In the genomic region with DNA sequence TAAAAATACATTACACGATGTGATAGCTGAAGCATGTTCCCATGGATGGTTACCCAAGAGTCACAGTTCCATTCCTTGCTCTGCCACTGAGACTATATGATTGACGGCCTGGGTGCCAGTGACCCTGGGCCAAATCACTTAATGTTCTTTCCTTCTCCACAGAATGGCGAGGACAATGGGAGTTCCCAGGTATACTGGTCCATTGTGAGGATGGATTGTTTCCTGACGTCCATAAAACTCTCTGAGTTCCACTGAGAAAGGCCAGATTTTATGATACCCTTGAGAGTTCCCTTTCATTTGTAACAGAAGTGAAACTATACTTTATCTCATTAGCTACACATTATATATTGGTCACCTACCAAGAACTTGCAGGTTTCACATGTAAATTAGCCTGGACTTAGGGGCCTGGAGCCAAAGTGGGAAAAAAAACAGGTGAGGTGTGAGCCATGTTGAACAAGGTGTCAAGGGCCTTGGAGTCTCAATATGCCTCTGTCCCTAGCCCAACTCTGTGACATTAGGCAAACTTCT, we compare ENCODE assay signal across 29 cellular contexts.
"Had no signal": no experiment of that assay in that cellular context is flagged by ENCODE, and none has a peak within 500 bp of the region (broad histone marks: within the 10 kb centered on the region; RNA-seq: fewer than 3 reads in every experiment).

No MANE protein-coding gene starts in this region.

- FAIRE-seq: astrocyte, bronchial epithelial cell had no signal

- H3K36me3 ChIP-seq: brain microvascular endothelial cell, esophagus squamous epithelium, gastroesophageal sphincter had no signal

- H3K27me3 Mint-ChIP-seq: activated CD4-positive, alpha-beta memory T cell treated with anti-CD3 and anti-CD28 coated beads, Interleukin-2, amount 10 ng/mL, durations not matched to agents 7 days and 5 days; activated CD4-positive, alpha-beta T cell treated with anti-CD3 and anti-CD28 coated beads, Interleukin-2, amount 10 ng/mL, durations not matched to agents 7 days and 5 days; activated T-cell treated with anti-CD3 and anti-CD28 coated beads, Interleukin-2, amount 50 U/mL, for 24 hours; dendritic cell treated with granulocyte-macrophage colony-stimulating factor and Interleukin-4, amounts not matched to agents 40 ng/mL and 50 ng/mL, for 4 days had no signal

- H3K4me3 ChIP-seq: coronary artery, esophagus squamous epithelium, gastroesophageal sphincter had no signal

- H3K9me3 ChIP-seq: esophagus squamous epithelium, gastroesophageal sphincter had no signal

- DNase-seq: activated CD4-positive, alpha-beta memory T cell treated with anti-CD3 and anti-CD28 coated beads, Interleukin-2, amount 10 ng/mL, durations not matched to agents 7 days and 5 days; activated CD4-positive, alpha-beta T cell treated with anti-CD3 and anti-CD28 coated beads for 1 hour; activated CD4-positive, alpha-beta T cell treated with anti-CD3 and anti-CD28 coated beads for 4 hours; activated CD4-positive, alpha-beta T cell treated with anti-CD3 and anti-CD28 coated beads, Interleukin-2, amount 10 ng/mL, durations not matched to agents 7 days and 5 days; activated CD4-positive, alpha-beta T cell treated with anti-CD3 and anti-CD28 coated beads, Interleukin-2, amount 50 U/mL, for 4 hours; activated CD8-positive, alpha-beta memory T cell treated with anti-CD3 and anti-CD28 coated beads, Interleukin-2, amount 50 U/mL, for 48 hours; activated effector memory CD4-positive, alpha-beta T cell treated with Interleukin-2 at 50 U/mL for 16 hours; activated gamma-delta T cell treated with Interleukin-2 at 50 U/mL for 16 hours; activated naive CD4-positive, alpha-beta T cell treated with anti-CD3 and anti-CD28 coated beads, Interleukin-2, amount 50 U/mL, for 16 hours; activated naive CD4-positive, alpha-beta T cell treated with Interleukin-2 at 50 U/mL for 16 hours; activated T-cell treated with anti-CD3 and anti-CD28 coated beads for 4 hours; activated T-cell treated with anti-CD3 and anti-CD28 coated beads, Interleukin-2, amount 50 U/mL, for 24 hours; amniotic stem cell; anterior cingulate cortex; brain microvascular endothelial cell; effector CD4-positive, alpha-beta T cell; effector memory CD8-positive, alpha-beta T cell; erythroblast; esophagus squamous epithelium; foreskin melanocyte; T-helper 2 cell had no signal

- H3K36me3 Mint-ChIP-seq: activated naive CD8-positive, alpha-beta T cell had no signal

- H3K4me3 Mint-ChIP-seq: activated CD4-positive, alpha-beta memory T cell treated with anti-CD3 and anti-CD28 coated beads, Interleukin-2, amount 10 ng/mL, durations not matched to agents 7 days and 5 days; activated CD4-positive, alpha-beta T cell treated with anti-CD3 and anti-CD28 coated beads, Interleukin-2, amount 10 ng/mL, durations not matched to agents 7 days and 5 days; activated naive CD8-positive, alpha-beta T cell; activated T-cell treated with anti-CD3 and anti-CD28 coated beads, Interleukin-2, amount 50 U/mL, for 24 hours; activated T-helper 17 cell treated with anti-CD3 and anti-CD28 coated beads, Interleukin-2, amount 50 U/mL, for 72 hours; central memory CD8-positive, alpha-beta T cell; dendritic cell treated with granulocyte-macrophage colony-stimulating factor and Interleukin-4, amounts not matched to agents 40 ng/mL and 50 ng/mL, for 4 days; effector memory CD8-positive, alpha-beta T cell had no signal

- ATAC-seq: activated T-helper 17 cell treated with anti-CD3 and anti-CD28 coated beads, Interleukin-2, amount 50 U/mL, for 72 hours; effector memory CD8-positive, alpha-beta T cell; gastroesophageal sphincter had no signal

- H3K4me1 ChIP-seq: esophagus squamous epithelium, gastroesophageal sphincter had no signal

- H3K9me3 Mint-ChIP-seq: activated CD4-positive, alpha-beta memory T cell treated with anti-CD3 and anti-CD28 coated beads, Interleukin-2, amount 10 ng/mL, durations not matched to agents 7 days and 5 days; activated CD4-positive, alpha-beta T cell treated with anti-CD3 and anti-CD28 coated beads, Interleukin-2, amount 10 ng/mL, durations not matched to agents 7 days and 5 days; activated T-cell treated with anti-CD3 and anti-CD28 coated beads, Interleukin-2, amount 50 U/mL, for 24 hours; activated T-helper 17 cell treated with anti-CD3 and anti-CD28 coated beads, Interleukin-2, amount 50 U/mL, for 72 hours; dendritic cell treated with granulocyte-macrophage colony-stimulating factor and Interleukin-4, amounts not matched to agents 40 ng/mL and 50 ng/mL, for 4 days; effector memory CD8-positive, alpha-beta T cell had no signal

- H3K27me3 ChIP-seq: brain microvascular endothelial cell, esophagus squamous epithelium, gastroesophageal sphincter had no signal

- H3K27ac Mint-ChIP-seq: activated CD4-positive, alpha-beta memory T cell treated with anti-CD3 and anti-CD28 coated beads, Interleukin-2, amount 10 ng/mL, durations not matched to agents 7 days and 5 days; activated CD4-positive, alpha-beta T cell treated with anti-CD3 and anti-CD28 coated beads, Interleukin-2, amount 10 ng/mL, durations not matched to agents 7 days and 5 days; activated naive CD8-positive, alpha-beta T cell; activated T-cell treated with anti-CD3 and anti-CD28 coated beads, Interleukin-2, amount 50 U/mL, for 24 hours; activated T-helper 17 cell treated with anti-CD3 and anti-CD28 coated beads, Interleukin-2, amount 50 U/mL, for 72 hours; dendritic cell treated with granulocyte-macrophage colony-stimulating factor and Interleukin-4, amounts not matched to agents 40 ng/mL and 50 ng/mL, for 4 days; effector memory CD8-positive, alpha-beta T cell had no signal

- H3K4me1 Mint-ChIP-seq: activated CD4-positive, alpha-beta memory T cell treated with anti-CD3 and anti-CD28 coated beads, Interleukin-2, amount 10 ng/mL, durations not matched to agents 7 days and 5 days; activated CD4-positive, alpha-beta T cell treated with anti-CD3 and anti-CD28 coated beads, Interleukin-2, amount 10 ng/mL, durations not matched to agents 7 days and 5 days; activated T-helper 17 cell treated with anti-CD3 and anti-CD28 coated beads, Interleukin-2, amount 50 U/mL, for 72 hours; central memory CD8-positive, alpha-beta T cell had no signal

- H3K27ac ChIP-seq: brain microvascular endothelial cell, coronary artery, esophagus squamous epithelium, gastroesophageal sphincter had no signal
